ENCODE assay signal across 8 cellular contexts in genomic region chr12:569803-570236, GRCh38.
DNase-seq lines count a peak whose midpoint lies in the region; ATAC-seq and TF ChIP-seq lines count a peak whose summit lies in the region.

No MANE protein-coding gene starts in this region.

- CTCF ChIA-PET in activated CD8-positive, alpha-beta T cell treated with anti-CD3 and anti-CD28 coated beads, Interleukin-2, amount 10 ng/mL, durations not matched to agents 7 days and 5 days (lab: Charles Lee): interaction anchor here (0.5 to 3.3 kb wide), 31 partner anchors 14 to 548 kb away, joined by 3 to 35 read pairs (median 4); partner anchors contain the start of genes CCDC77, RAD52 and WNK1

- H3K4me1 ChIP-seq in ectodermal cell (ENCODE audit: control insufficient read depth, insufficient read depth, low read length) (peaks cover 14% of the 10 kb centered on the region), lung (ENCODE audit: control insufficient read depth in 2 of 2, insufficient read depth in 2 of 2, low read length in 2 of 2) (peaks cover 4 to 5% of the 10 kb centered on the region in 2 donors)

- peak; percentile 92 for TF ChIP-seq CTCF in lung (IDR thresholded peaks at IDR 0.05; ENCODE audit: control extremely low read depth, extremely low read depth)

- H3K4me3 ChIP-seq in ectodermal cell (ENCODE audit: insufficient read depth, low read depth, low read length) (peak overlapping the region; percentile 50), lung (peak overlapping the region; percentile 53)

- peak overlapping the region; percentile 80 for H3K4me3 Mint-ChIP-seq in activated CD8-positive, alpha-beta T cell treated with anti-CD3 and anti-CD28 coated beads, Interleukin-2, amount 10 ng/mL, durations not matched to agents 7 days and 5 days

- H3K27ac ChIP-seq in ectodermal cell (ENCODE audit: insufficient read depth, low read depth, low read length, poor library complexity, severe bottlenecking) (no peak overlapping the region), lung (ENCODE audit: low read depth in 1 of 2, low read length in 1 of 2) (peak overlapping the region; percentile 91 to 95)

- H3K27me3 Mint-ChIP-seq in activated CD8-positive, alpha-beta T cell treated with anti-CD3 and anti-CD28 coated beads, Interleukin-2, amount 10 ng/mL, durations not matched to agents 7 days and 5 days (ENCODE audit: low read depth): no peaks in the 10 kb centered on the region

- H3K36me3 ChIP-seq in ectodermal cell (ENCODE audit: control insufficient read depth, insufficient read depth, low read length) (no peaks in the 10 kb centered on the region), lung (ENCODE audit: control insufficient read depth in 2 of 2, insufficient read depth in 2 of 2, low read length in 2 of 2) (peaks cover 0 to 3% of the 10 kb centered on the region in 2 donors)

- peaks cover 5% of the 10 kb centered on the region for H3K9me3 Mint-ChIP-seq in activated CD8-positive, alpha-beta T cell treated with anti-CD3 and anti-CD28 coated beads, Interleukin-2, amount 10 ng/mL, durations not matched to agents 7 days and 5 days (ENCODE audit: insufficient read depth)

- POLR2A ChIA-PET in activated CD8-positive, alpha-beta T cell treated with anti-CD3 and anti-CD28 coated beads, Interleukin-2, amount 10 ng/mL, durations not matched to agents 7 days and 5 days (lab: Charles Lee): interaction anchor here (0.7 to 1.0 kb wide), 3 partner anchors 181 to 1349 kb away, joined by 3 read pairs; no protein-coding TSS in a partner anchor

- H3K9me3 ChIP-seq in ectodermal cell (ENCODE audit: control insufficient read depth, low read length): no peaks in the 10 kb centered on the region
- no peaks in the 10 kb centered on the region for H3K9me3 ChIP-seq in lung (ENCODE audit: control insufficient read depth in 2 of 2, insufficient read depth in 1 of 2, low read length in 1 of 2)

- peaks cover 57% of the 10 kb centered on the region for H3K4me1 Mint-ChIP-seq in activated CD8-positive, alpha-beta T cell treated with anti-CD3 and anti-CD28 coated beads, Interleukin-2, amount 10 ng/mL, durations not matched to agents 7 days and 5 days (ENCODE audit: low read depth)

- peaks cover 20% of the 10 kb centered on the region for H3K36me3 Mint-ChIP-seq in activated CD8-positive, alpha-beta T cell treated with anti-CD3 and anti-CD28 coated beads, Interleukin-2, amount 10 ng/mL, durations not matched to agents 7 days and 5 days (ENCODE audit: low read depth)

- WGBS in ectodermal cell, 2 experiments: 1% methylated on average over 39 of the region's 39 CpGs
- 0 to 1% methylated on average over 38 to 39 of the region's 39 CpGs for WGBS in lung, 2 donors

- H3K27me3 ChIP-seq in ectodermal cell (ENCODE audit: control insufficient read depth, insufficient read depth, low read length, poor library complexity, severe bottlenecking) (peaks cover 8% of the 10 kb centered on the region), lung (ENCODE audit: control insufficient read depth, insufficient read depth) (no peaks in the 10 kb centered on the region)

- DNase-seq in ELF-1 (ENCODE audit: low read depth, low spot score) (peak; percentile 84), NCI-H748 (lab: John Stamatoyannopoulos, UW; ENCODE audit: unreplicated experiment) (peak; percentile 61), lung (ENCODE audit: low spot score) (peak; percentile 90), cortex of kidney (lab: John Stamatoyannopoulos, UW) (no peak)
- DNase-seq in activated CD8-positive, alpha-beta T cell treated with anti-CD3 and anti-CD28 coated beads, Interleukin-2, amount 10 ng/mL, durations not matched to agents 7 days and 5 days: peak; percentile 91
- DNase-seq in stimulated activated CD4-positive, alpha-beta T cell treated with anti-CD3 and anti-CD28 coated beads, TNF-alpha, amount 100 ng/mL, for 1 hour (ENCODE audit: low read depth in 3 of 3, low spot score in 1 of 3): peak; percentile 57 to 85 (median 77)

- peak overlapping the region; percentile 73 for H3K27ac Mint-ChIP-seq in activated CD8-positive, alpha-beta T cell treated with anti-CD3 and anti-CD28 coated beads, Interleukin-2, amount 10 ng/mL, durations not matched to agents 7 days and 5 days

- ATAC-seq in HG03025 (IDR thresholded peaks at IDR 0.05; ENCODE audit: low FRiP score, unreplicated experiment): peak; percentile 55
- peak; percentile 97 for ATAC-seq in activated CD8-positive, alpha-beta T cell treated with anti-CD3 and anti-CD28 coated beads, Interleukin-2, amount 10 ng/mL, durations not matched to agents 7 days and 5 days
- peak; percentile 90 for ATAC-seq in lung (ENCODE audit: insufficient read depth, low FRiP score)
